Comparison of ENCODE assay signal across 17 cellular contexts in the genomic region with DNA sequence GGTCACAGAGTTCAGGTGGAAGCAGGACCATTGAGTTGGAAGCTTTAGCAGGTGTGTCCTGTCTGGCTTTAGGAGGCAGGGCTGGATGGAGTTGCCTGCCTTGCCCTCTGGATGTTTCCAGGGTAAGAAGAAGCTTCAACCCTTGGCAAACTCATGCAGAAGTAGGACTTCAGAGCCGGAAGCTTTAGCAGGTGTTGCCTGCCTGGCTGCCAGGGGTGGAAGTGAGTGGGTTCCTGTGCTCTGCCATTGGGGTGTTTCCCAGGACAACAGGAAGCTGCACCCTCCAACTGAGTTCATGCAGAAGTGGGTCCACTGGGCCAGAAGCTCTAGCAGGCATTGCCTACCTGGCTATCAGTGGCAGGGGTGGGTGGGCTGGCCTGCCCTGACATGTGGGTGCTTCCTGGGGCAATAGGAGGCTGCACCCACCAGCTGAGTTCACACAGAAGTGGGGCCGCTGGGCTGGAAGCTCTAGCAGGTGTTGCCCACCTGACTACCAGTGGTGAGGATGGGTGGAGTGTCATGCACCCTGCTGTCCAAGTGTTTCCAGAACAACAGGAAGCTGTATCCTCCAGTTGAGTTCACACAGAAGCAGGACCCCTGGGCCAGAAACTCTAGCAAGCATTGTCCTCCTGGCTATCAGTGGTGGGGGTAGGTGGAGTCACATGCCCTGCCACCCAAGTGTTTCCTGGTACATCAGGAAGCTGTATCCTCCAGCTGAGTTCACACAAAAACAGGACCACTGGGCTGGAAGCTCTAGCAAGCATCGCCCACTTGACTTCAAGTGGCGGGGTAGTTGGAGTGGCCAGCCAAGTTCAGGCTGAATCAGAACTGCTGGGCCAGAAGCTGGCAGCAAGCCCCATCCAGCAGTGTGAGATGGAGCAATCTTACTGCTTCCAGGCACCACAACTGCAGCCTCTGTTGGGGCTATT. TPM values are rescaled to one million over a fixed set of nuclear protein-coding genes. Genes with fewer than 3 reads are reported as not detected.
DNase-seq lines count a peak whose midpoint lies in the region; ATAC-seq and TF ChIP-seq lines count a peak whose summit lies in the region.
"Had no signal": no experiment of that assay in that cellular context is flagged by ENCODE, and none has a peak within 500 bp of the region (broad histone marks: within the 10 kb centered on the region; RNA-seq: fewer than 3 reads in every experiment).

No MANE protein-coding gene starts in this region.

- peak in 1 of 2 donors; percentile 76 for ATAC-seq in left cardiac atrium

- H3K36me3 ChIP-seq in tibial artery = no peaks in the 10 kb centered on the region

- no peak overlapping the region for H3K4me3 ChIP-seq in tibial artery
- H3K4me3 ChIP-seq: SK-N-MC had no signal

- H3K27me3 ChIP-seq in tibial artery = no peaks in the 10 kb centered on the region

- H3K27ac ChIP-seq in tibial artery = no peak overlapping the region
- H3K27ac ChIP-seq: SK-N-MC had no signal

- H3K4me1 ChIP-seq in tibial artery = no peaks in the 10 kb centered on the region

- TF ChIP-seq CTCF in tibial artery (IDR thresholded peaks at IDR 0.05) = no peak

- intact Hi-C loops in left cardiac atrium (cut with DNase I) (no loop called here), tibial artery (cut with DNase I; ENCODE audit: low total_unique reads) (no loop called here)

- no peaks in the 10 kb centered on the region for H3K9me3 ChIP-seq in tibial artery

- DNase-seq in NCI-H2029 (lab: John Stamatoyannopoulos, UW) (peak; percentile 42), NCI-H2029 treated with DMSO at 0.1 percent for 48 hours (lab: John Stamatoyannopoulos, UW) (no peak), amniotic epithelial cell (ENCODE audit: low read depth) (peak; percentile 55), left cardiac atrium (peak; percentile 40), tibial artery (peak; percentile 24 to 63), NCI-H2171 treated with DMSO at 0.1 percent for 48 hours (lab: John Stamatoyannopoulos, UW) (no peak), NCI-H1048 (lab: John Stamatoyannopoulos, UW) (no peak), NCI-H524 treated with DMSO at 0.1 percent for 48 hours (lab: John Stamatoyannopoulos, UW) (no peak)
- DNase-seq: 8988T; activated CD4-positive, alpha-beta T cell treated with anti-CD3 and anti-CD28 coated beads, Interleukin-2, amount 50 U/mL, for 48 hours; activated naive CD8-positive, alpha-beta T cell treated with anti-CD3 and anti-CD28 coated beads, Interleukin-2, amount 10 ng/mL, durations not matched to agents 7 days and 5 days; activated T-cell treated with anti-CD3 and anti-CD28 coated beads, Interleukin-2, amount 50 U/mL, for 24 hours; CD4-positive, alpha-beta T cell; MV-4-11; stimulated activated CD4-positive, alpha-beta T cell treated with anti-CD3 and anti-CD28 coated beads, Interleukin-4, amount 100 ng/mL, for 4 hours had no signal

RNA-seq across cellular contexts. Expression of gene LOX, which starts 24.6 kb away (rescaled TPM):
- 10 to 100 TPM; 19.2 to 25.2 TPM for total RNA-seq in left cardiac atrium
- total RNA-seq: activated naive CD8-positive, alpha-beta T cell treated with anti-CD3 and anti-CD28 coated beads, Interleukin-2, amount 10 ng/mL, durations not matched to agents 7 days and 5 days; OCI-LY7 had no signal

Comparison
In these comparisons a context has a peak if more than half of its experiments do, and no peak if none do; other contexts are left out.
1. DNase-seq: peak in NCI-H2029 (single experiment), amniotic epithelial cell (single experiment), left cardiac atrium (single experiment) and tibial artery (2 of 2); none in NCI-H2029 treated with DMSO at 0.1 percent for 48 hours (single experiment), NCI-H2171 treated with DMSO at 0.1 percent for 48 hours (single experiment), NCI-H1048 (single experiment) and NCI-H524 treated with DMSO at 0.1 percent for 48 hours (single experiment).